In the genomic region with DNA sequence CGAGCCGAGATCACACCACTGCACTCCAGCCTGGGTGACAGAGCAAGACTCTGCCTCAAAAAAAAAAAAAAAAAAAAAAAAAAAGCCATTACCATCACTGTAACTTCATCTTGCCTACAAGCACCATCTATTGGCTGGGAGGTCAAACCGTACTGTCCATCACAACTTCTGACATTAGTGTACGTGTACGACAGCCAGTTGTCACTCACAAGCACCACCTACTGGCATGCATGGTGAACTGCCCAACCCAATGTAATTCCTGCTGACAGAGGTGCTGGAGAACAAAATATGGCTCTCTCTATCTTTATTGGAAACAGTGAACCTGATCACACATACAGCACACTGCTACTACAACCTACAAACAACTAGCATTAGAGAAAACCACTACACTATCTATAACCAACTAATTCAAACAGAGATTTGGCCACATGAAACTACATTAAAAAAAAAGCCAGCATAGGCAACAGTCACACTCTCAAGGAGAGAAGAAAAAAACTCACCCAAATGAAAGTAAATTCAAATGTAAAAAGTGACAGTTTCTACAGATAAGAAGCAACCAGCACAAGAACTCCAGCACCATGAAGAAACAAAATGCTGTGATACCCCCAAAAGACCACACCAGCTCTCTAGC, we compare ENCODE assay signal across 8 cellular contexts.
A peak's percentile ranks its signal among the peaks of the same experiment; 100 is the strongest.
DNase-seq lines count a peak whose midpoint lies in the region; ATAC-seq and TF ChIP-seq lines count a peak whose summit lies in the region.

No MANE protein-coding gene starts in this region.

- H3K4me1 Mint-ChIP-seq in MCF 10A (ENCODE audit: insufficient read depth, unreplicated experiment), result no peaks in the 10 kb centered on the region
- H3K4me1 Mint-ChIP-seq in activated naive CD4-positive, alpha-beta T cell treated with anti-CD3 and anti-CD28 coated beads, Interleukin-2, amount 10 ng/mL, durations not matched to agents 7 days and 5 days, result no peaks in the 10 kb centered on the region
- H3K4me1 Mint-ChIP-seq in naive thymus-derived CD4-positive, alpha-beta T cell, result no peaks in the 10 kb centered on the region

- POLR2A ChIA-PET in MCF 10A (lab: Yijun Ruan, JAX), result no interaction called here
- POLR2A ChIA-PET in naive thymus-derived CD4-positive, alpha-beta T cell (lab: Charles Lee), result no interaction called here

- TF ChIP-seq CTCF in MCF 10A (IDR thresholded peaks at IDR 0.05; ENCODE audit: unreplicated experiment) (peak; percentile 34), breast epithelium (IDR thresholded peaks at IDR 0.05) (no peak)

- no peak overlapping the region for H3K27ac ChIP-seq in breast epithelium
- no peak overlapping the region for H3K27ac ChIP-seq in naive thymus-derived CD4-positive, alpha-beta T cell (ENCODE audit: low read depth, low read length)

- no peaks in the 10 kb centered on the region for H3K36me3 ChIP-seq in breast epithelium
- H3K36me3 ChIP-seq in naive thymus-derived CD4-positive, alpha-beta T cell (ENCODE audit: control insufficient read depth in 2 of 3, insufficient read depth in 3 of 3, low read length in 3 of 3), result no peaks in the 10 kb centered on the region

- no peak overlapping the region for H3K4me3 ChIP-seq in breast epithelium
- no peak overlapping the region for H3K4me3 ChIP-seq in naive thymus-derived CD4-positive, alpha-beta T cell (ENCODE audit: low read length)

- ATAC-seq in GM21723 (IDR thresholded peaks at IDR 0.05; ENCODE audit: unreplicated experiment), result peak; percentile 91
- peak; percentile 27 for ATAC-seq in naive thymus-derived CD4-positive, alpha-beta T cell

- no peaks in the 10 kb centered on the region for H3K4me1 ChIP-seq in breast epithelium
- no peaks in the 10 kb centered on the region for H3K4me1 ChIP-seq in naive thymus-derived CD4-positive, alpha-beta T cell (ENCODE audit: control insufficient read depth in 2 of 2, insufficient read depth in 2 of 2, low read length in 2 of 2)

- H3K27me3 ChIP-seq in breast epithelium, result no peaks in the 10 kb centered on the region
- no peaks in the 10 kb centered on the region for H3K27me3 ChIP-seq in naive thymus-derived CD4-positive, alpha-beta T cell (ENCODE audit: control insufficient read depth in 2 of 2, insufficient read depth in 2 of 2, low read length in 2 of 2)

- CTCF ChIA-PET in MCF 10A (lab: Yijun Ruan, JAX), result interaction anchor here (0.6 to 1.2 kb wide), 2 partner anchors 33 to 175 kb away, joined by 3 to 5 read pairs; no protein-coding TSS in a partner anchor
- CTCF ChIA-PET in activated naive CD4-positive, alpha-beta T cell treated with anti-CD3 and anti-CD28 coated beads, Interleukin-2, amount 10 ng/mL, durations not matched to agents 7 days and 5 days (lab: Charles Lee), result interaction anchor here (0.6 kb wide), 1 partner anchor 168 kb away, joined by 3 read pairs; no protein-coding TSS in a partner anchor
- CTCF ChIA-PET in naive thymus-derived CD4-positive, alpha-beta T cell (lab: Charles Lee), result no interaction called here

- no TSS peak for BruUV-seq in MCF 10A (replicated peaks; lab: Mats Ljungman, UMichigan)

- peaks cover 77% of the 10 kb centered on the region for H3K27me3 Mint-ChIP-seq in MCF 10A (ENCODE audit: insufficient read depth, unreplicated experiment)
- H3K27me3 Mint-ChIP-seq in activated naive CD4-positive, alpha-beta T cell treated with anti-CD3 and anti-CD28 coated beads, Interleukin-2, amount 10 ng/mL, durations not matched to agents 7 days and 5 days, result no peaks in the 10 kb centered on the region
- peaks cover 8 to 34% (median 19%) of the 10 kb centered on the region in 5 donors for H3K27me3 Mint-ChIP-seq in naive thymus-derived CD4-positive, alpha-beta T cell

- H3K9me3 ChIP-seq in breast epithelium, result peaks cover 0 to 5% of the 10 kb centered on the region in 2 donors
- H3K9me3 ChIP-seq in naive thymus-derived CD4-positive, alpha-beta T cell (ENCODE audit: control insufficient read depth in 2 of 3, low read length in 3 of 3), result no peaks in the 10 kb centered on the region

- H3K9me3 Mint-ChIP-seq in MCF 10A (ENCODE audit: unreplicated experiment), result no peaks in the 10 kb centered on the region
- H3K9me3 Mint-ChIP-seq in activated naive CD4-positive, alpha-beta T cell treated with anti-CD3 and anti-CD28 coated beads, Interleukin-2, amount 10 ng/mL, durations not matched to agents 7 days and 5 days, result no peaks in the 10 kb centered on the region
- H3K9me3 Mint-ChIP-seq in naive thymus-derived CD4-positive, alpha-beta T cell, result peaks cover 0 to 16% (median 5%) of the 10 kb centered on the region in 11 donors

- intact Hi-C loops in MCF 10A (cut with micrococcal nuclease) (loop anchor here (1.0 to 5.0 kb wide), 3 partner anchors 174 to 326 kb away; no protein-coding TSS in a partner anchor), breast epithelium (cut with DNase I; ENCODE audit: low total_unique reads) (no loop called here)
- intact Hi-C loops in naive thymus-derived CD4-positive, alpha-beta T cell (cut with micrococcal nuclease), result no loop called here

- no peak overlapping the region for H3K4me3 Mint-ChIP-seq in MCF 10A (ENCODE audit: unreplicated experiment)
- no peak overlapping the region for H3K4me3 Mint-ChIP-seq in activated naive CD4-positive, alpha-beta T cell treated with anti-CD3 and anti-CD28 coated beads, Interleukin-2, amount 10 ng/mL, durations not matched to agents 7 days and 5 days
- H3K4me3 Mint-ChIP-seq in naive thymus-derived CD4-positive, alpha-beta T cell, result no peak overlapping the region

- H3K27ac Mint-ChIP-seq in MCF 10A (ENCODE audit: low read depth, unreplicated experiment), result no peak overlapping the region
- no peak overlapping the region for H3K27ac Mint-ChIP-seq in activated naive CD4-positive, alpha-beta T cell treated with anti-CD3 and anti-CD28 coated beads, Interleukin-2, amount 10 ng/mL, durations not matched to agents 7 days and 5 days
- H3K27ac Mint-ChIP-seq in naive thymus-derived CD4-positive, alpha-beta T cell, result no peak overlapping the region

- H3K36me3 Mint-ChIP-seq in MCF 10A (ENCODE audit: insufficient read depth, unreplicated experiment), result no peaks in the 10 kb centered on the region
- H3K36me3 Mint-ChIP-seq in activated naive CD4-positive, alpha-beta T cell treated with anti-CD3 and anti-CD28 coated beads, Interleukin-2, amount 10 ng/mL, durations not matched to agents 7 days and 5 days, result no peaks in the 10 kb centered on the region
- H3K36me3 Mint-ChIP-seq in naive thymus-derived CD4-positive, alpha-beta T cell, result peaks cover 0 to 3% (median 0%) of the 10 kb centered on the region in 5 donors

- no peak for TF ChIP-seq POLR2A in breast epithelium (IDR thresholded peaks at IDR 0.05)

- peak; percentile 59 for DNase-seq in MCF 10A (ENCODE audit: unreplicated experiment)
- no peak for DNase-seq in breast epithelium (ENCODE audit: low spot score in 2 of 2)
- peak; percentile 36 for DNase-seq in HT1080 (ENCODE audit: low read depth)
- peak; percentile 27 for DNase-seq in activated naive CD4-positive, alpha-beta T cell treated with anti-CD3 and anti-CD28 coated beads, Interleukin-2, amount 10 ng/mL, durations not matched to agents 7 days and 5 days
- DNase-seq in naive thymus-derived CD4-positive, alpha-beta T cell, result peak in 1 of 9 donors; percentile 6
- no peak for DNase-seq in DMS114 treated with DMSO at 0.1 percent for 48 hours (lab: John Stamatoyannopoulos, UW; ENCODE audit: unreplicated experiment)
- DNase-seq in putamen (ENCODE audit: low spot score), result no peak

Comparison
In these comparisons a context has a peak if more than half of its experiments do, and no peak if none do; other contexts are left out.
1. DNase-seq: peak in MCF 10A (single experiment), HT1080 (single experiment) and activated naive CD4-positive, alpha-beta T cell treated with anti-CD3 and anti-CD28 coated beads, Interleukin-2, amount 10 ng/mL, durations not matched to agents 7 days and 5 days (single experiment); none in breast epithelium (0 of 2), DMS114 treated with DMSO at 0.1 percent for 48 hours (single experiment) and putamen (single experiment).